ENCODE assay signal across 8 cellular contexts in the genomic region with DNA sequence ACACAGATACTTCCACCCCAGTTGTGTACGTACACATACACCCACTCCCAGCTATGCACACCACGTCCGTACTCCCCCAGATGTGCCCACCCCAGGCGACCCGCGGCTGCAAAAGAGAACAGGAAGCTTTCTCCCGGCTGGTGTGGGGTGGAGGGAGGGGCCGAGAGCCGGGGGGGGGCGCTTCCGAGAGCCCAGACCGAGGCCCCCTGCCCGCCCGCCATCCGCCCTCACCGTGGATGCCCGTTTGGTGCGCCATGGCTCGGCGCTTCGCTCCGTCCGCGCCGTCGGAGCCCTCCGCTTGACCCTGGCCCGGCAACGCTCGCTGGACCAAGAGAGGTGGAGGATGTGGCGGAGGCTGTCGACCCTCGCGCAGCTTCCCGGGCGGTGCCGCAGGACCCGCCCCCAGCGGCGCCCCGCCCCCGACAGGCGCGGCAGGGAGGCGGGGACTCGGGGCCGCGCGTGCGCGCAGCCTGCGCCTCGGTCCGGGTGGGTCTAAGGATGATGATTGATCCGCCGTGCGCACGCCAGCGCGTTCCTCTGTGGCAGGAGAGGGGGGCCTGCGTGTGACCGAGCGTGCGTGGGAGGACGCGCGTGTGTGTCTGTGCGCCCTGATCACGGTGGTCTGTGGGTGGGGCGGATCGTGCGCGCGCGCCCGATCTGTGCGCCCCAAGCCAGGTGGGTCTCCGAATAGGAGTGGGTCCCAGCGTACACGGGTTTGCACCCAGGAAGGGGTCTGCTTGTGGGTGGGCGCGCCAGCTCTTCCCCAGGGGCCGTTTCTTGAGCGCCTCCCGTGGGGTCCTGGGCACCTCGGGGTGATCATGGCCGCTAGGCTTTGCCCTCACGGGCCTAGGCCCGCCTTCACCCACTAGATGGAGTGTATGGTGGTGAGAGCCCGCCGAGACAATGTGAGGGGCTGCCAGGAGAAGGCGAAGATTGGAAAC. TPM values are rescaled to one million over a fixed set of nuclear protein-coding genes. Genes with fewer than 3 reads are reported as not detected.
A peak's percentile ranks its signal among the peaks of the same experiment; 100 is the strongest.
DNase-seq lines count a peak whose midpoint lies in the region; ATAC-seq and TF ChIP-seq lines count a peak whose summit lies in the region.

A gene (minus strand): TSS at position 398 of the 941 bp plus-strand sequence. CDS start 142 bp downstream, at position 256.

- intact Hi-C loops in T-helper 1 cell treated with Interleukin-12 subunit alpha and Interleukin-12 subunit beta and Interleukin-4 antibody, amounts not matched to agents 30 ng/mL and 1 ng/mL, for 36 hours (cut with micrococcal nuclease): loop anchor here (1.0 to 2.0 kb wide), 10 partner anchors 14 to 244 kb away; a partner anchor contains a TSS
- intact Hi-C loops in adrenal gland (cut with DNase I): no loop called here
- intact Hi-C loops in left cardiac atrium (cut with DNase I): no loop called here
- intact Hi-C loops in prostate gland (cut with DNase I): loop anchor here (5.0 kb wide), 1 partner anchor 48 kb away; a partner anchor contains a TSS

- peak within 1 kb of the TSS; percentile 53 to 96 (median 88) for H3K27ac ChIP-seq in adrenal gland
- H3K27ac ChIP-seq in prostate gland: peak within 1 kb of the TSS; percentile 83 to 90

- 1 to 3% (median 2%) methylated on average over 9 to 92 of the region's 92 CpGs for WGBS in adrenal gland, 4 donors
- 0% methylated on average over 77 of the region's 92 CpGs for WGBS in prostate gland

- H3K4me1 ChIP-seq in adrenal gland (replicated peaks in 1 of 2) (peaks cover 42 to 46% of the 10 kb centered on the region in 2 donors), prostate gland (replicated peaks) (peaks cover 18% of the 10 kb centered on the region)

- peak; percentile 58 for TF ChIP-seq CTCF in GM06990 (IDR thresholded peaks at IDR 0.05; ENCODE audit: insufficient read depth, low read length, poor library complexity, severe bottlenecking)
- TF ChIP-seq CTCF in adrenal gland (IDR thresholded peaks at IDR 0.05): peak in 4 of 6 experiments; percentile 34 to 54 (median 38)
- peak in 2 of 4 experiments; percentile 57 to 63 for TF ChIP-seq CTCF in prostate gland (IDR thresholded peaks at IDR 0.05)

- H3K27me3 ChIP-seq in GM06990 (replicated peaks; ENCODE audit: control insufficient read depth, insufficient read depth, low read length): no peaks in the 10 kb centered on the region
- no peaks in the 10 kb centered on the region for H3K27me3 ChIP-seq in adrenal gland
- H3K27me3 ChIP-seq in prostate gland (replicated peaks; ENCODE audit: insufficient read depth): no peaks in the 10 kb centered on the region

- ATAC-seq in GM21786 (IDR thresholded peaks at IDR 0.05; ENCODE audit: unreplicated experiment): peak; percentile 61
- ATAC-seq in left cardiac atrium: peak; percentile 91 to 92

- peak within 1 kb of the TSS; percentile 94 for H3K4me3 ChIP-seq in GM06990 (replicated peaks; ENCODE audit: low read depth, low read length)
- peak within 1 kb of the TSS; percentile 52 to 93 (median 78) for H3K4me3 ChIP-seq in adrenal gland
- peak within 1 kb of the TSS; percentile 82 to 94 for H3K4me3 ChIP-seq in prostate gland

- TF ChIP-seq POLR2A in adrenal gland (IDR thresholded peaks at IDR 0.05) (peak; percentile 51 to 62), prostate gland (IDR thresholded peaks at IDR 0.05) (peak; percentile 88)

- DNase-seq in GM06990 (ENCODE audit: extremely low read depth, insufficient read length): peak; percentile 91
- peak; percentile 70 for DNase-seq in LHCN-M2 (ENCODE audit: low read depth)
- DNase-seq in adrenal gland: peak; percentile 69 to 82 (median 74)
- peak; percentile 88 for DNase-seq in left cardiac atrium
- DNase-seq in prostate gland (ENCODE audit: low spot score): peak; percentile 66
- peak; percentile 79 for DNase-seq in ureter (ENCODE audit: low spot score)

- H3K9me3 ChIP-seq in adrenal gland (replicated peaks in 1 of 3) (no peaks in the 10 kb centered on the region), prostate gland (no peaks in the 10 kb centered on the region)

- H3K36me3 ChIP-seq in GM06990 (ENCODE audit: control insufficient read depth, insufficient read depth, low read length) (peaks cover 11% of the 10 kb centered on the region), adrenal gland (replicated peaks in 1 of 2) (peaks cover 0 to 9% of the 10 kb centered on the region in 2 donors), prostate gland (no peaks in the 10 kb centered on the region)

RNA-seq across cellular contexts. Expression of the gene that starts here (rescaled TPM):
- total RNA-seq in LHCN-M2 (2014; rRNA removed): 136 and 145 TPM in 2 replicates
- polyA plus RNA-seq in LHCN-M2 (2012): 106 TPM
- 117 and 132 TPM in 2 replicates for total RNA-seq in T-helper 1 cell treated with Interleukin-12 subunit alpha and Interleukin-12 subunit beta and Interleukin-4 antibody, amounts not matched to agents 30 ng/mL and 1 ng/mL, for 36 hours
- 10 to 100 TPM; 31.7 to 95.6 (median 59.4) TPM for total RNA-seq in adrenal gland
- polyA plus RNA-seq in adrenal gland: 10 to 100 TPM; 13.6 to 28.2 (median 26.1) TPM
- 10 to 100 TPM; 45.9 to 51.7 TPM for total RNA-seq in left cardiac atrium
- 10 to 100 TPM; 60.9 to 65.5 TPM for total RNA-seq in prostate gland
- 65.3 TPM for total RNA-seq in ureter

Comparison
In these comparisons a context has a peak if more than half of its experiments do, and no peak if none do; other contexts are left out.
1. Peak in every context shown above with its lines: DNase-seq, ATAC-seq, H3K4me3 ChIP-seq and H3K27ac ChIP-seq.
2. intact Hi-C loops: an anchor here in T-helper 1 cell treated with Interleukin-12 subunit alpha and Interleukin-12 subunit beta and Interleukin-4 antibody, amounts not matched to agents 30 ng/mL and 1 ng/mL, for 36 hours (1.0 to 2.0 kb wide) and prostate gland (5.0 kb wide); none called in adrenal gland and left cardiac atrium.